ENCODE assay signal across 20 cellular contexts in the genomic region with DNA sequence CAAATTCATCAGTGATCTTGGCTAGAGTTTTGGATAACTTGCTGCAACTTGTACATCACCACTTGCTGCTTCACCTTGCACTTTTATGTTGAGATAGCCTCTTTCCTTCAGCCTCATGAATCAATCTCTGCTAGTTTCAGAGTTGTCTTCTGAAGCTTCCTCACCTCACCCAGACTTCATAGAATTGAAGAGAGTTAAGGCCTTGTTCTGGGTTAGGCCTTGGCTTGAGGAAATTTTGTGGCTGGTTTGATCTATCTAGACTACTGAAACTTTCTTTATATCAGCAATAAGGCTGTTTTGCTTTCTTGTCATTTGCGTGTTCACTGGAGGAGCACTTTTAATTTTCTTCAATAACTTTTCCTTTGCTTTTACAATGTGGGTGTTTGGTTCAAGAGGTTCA. TPM values are rescaled to one million over a fixed set of nuclear protein-coding genes. Genes with fewer than 3 reads are reported as not detected.
DNase-seq lines count a peak whose midpoint lies in the region; ATAC-seq, FAIRE-seq and TF ChIP-seq lines count a peak whose summit lies in the region.
"Had no signal": no experiment of that assay in that cellular context is flagged by ENCODE, and none has a peak within 500 bp of the region (broad histone marks: within the 10 kb centered on the region; RNA-seq: fewer than 3 reads in every experiment).

No MANE protein-coding gene starts in this region.

- in situ Hi-C loops in GM12878 (cut with MboI) = no loop called here

- no peaks in the 10 kb centered on the region for H3K36me3 Mint-ChIP-seq in activated T-cell treated with anti-CD3 and anti-CD28 coated beads, Interleukin-2, amount 50 U/mL, for 24 hours (ENCODE audit: low read depth)
- H3K36me3 Mint-ChIP-seq in activated T-cell treated with anti-CD3 and anti-CD28 coated beads, Interleukin-2, amount 50 U/mL, for 4 hours (ENCODE audit: insufficient read depth) = peaks cover 2% of the 10 kb centered on the region
- H3K36me3 Mint-ChIP-seq in naive thymus-derived CD8-positive, alpha-beta T cell = no peaks in the 10 kb centered on the region

- peaks cover 23% of the 10 kb centered on the region for H3K4me1 Mint-ChIP-seq in activated T-cell treated with anti-CD3 and anti-CD28 coated beads, Interleukin-2, amount 50 U/mL, for 24 hours (ENCODE audit: low read depth)
- peaks cover 14% of the 10 kb centered on the region for H3K4me1 Mint-ChIP-seq in activated T-cell treated with anti-CD3 and anti-CD28 coated beads, Interleukin-2, amount 50 U/mL, for 4 hours (ENCODE audit: low read depth)
- H3K4me1 Mint-ChIP-seq in naive thymus-derived CD8-positive, alpha-beta T cell = peaks cover 7 to 29% (median 27%) of the 10 kb centered on the region in 4 donors

- H3K4me3 ChIP-seq in DND-41 (ENCODE audit: low read depth in 1 of 2, low read length in 2 of 2) (no peak overlapping the region), GM12878 (no peak overlapping the region)
- H3K4me3 ChIP-seq: Peyer's patch, SJCRH30 had no signal

- RAD21 ChIA-PET in GM12878 (lab: Charles Lee; ENCODE audit: unreplicated experiment) = interaction anchor here (0.9 kb wide), 1 partner anchor 9 kb away, joined by 3 read pairs; no protein-coding TSS in a partner anchor

- H2AFZ ChIP-seq in DND-41 (ENCODE audit: low read depth, low read length) (no peak overlapping the region), GM12878 (ENCODE audit: control insufficient read depth, low read depth, low read length) (no peak overlapping the region)

- TF ChIP-seq CTCF in DND-41 (IDR thresholded peaks at IDR 0.05; ENCODE audit: borderline replicate concordance, extremely low read depth, low read length, poor library complexity, severe bottlenecking) (no peak), GM12878 (IDR thresholded peaks at IDR 0.05 in 2 of 3, conservative IDR thresholded peaks at IDR 0.05 in 1 of 3; ENCODE audit: control insufficient read depth in 2 of 3, extremely low read depth in 1 of 3, insufficient read depth in 1 of 3, low read depth in 3 of 3, low read length in 3 of 3) (no peak)

- DNase-seq in activated T-cell treated with anti-CD3 and anti-CD28 coated beads, Interleukin-2, amount 50 U/mL, for 24 hours = no peak
- no peak for DNase-seq in activated T-cell treated with anti-CD3 and anti-CD28 coated beads, Interleukin-2, amount 50 U/mL, for 4 hours
- DNase-seq in DND-41 (no peak), GM12878 (ENCODE audit: low read depth, low spot score) (no peak), NCI-H2107 (lab: John Stamatoyannopoulos, UW) (no peak)
- DNase-seq in naive thymus-derived CD8-positive, alpha-beta T cell = peak in 6 of 10 donors; percentile 13 to 64 (median 28)
- DNase-seq: H7, MV-4-11, NCI-H1105 treated with DMSO at 0.1 percent for 48 hours, NCI-H2029 treated with DMSO at 0.1 percent for 48 hours, NCI-H2171, NCI-H345, NCI-H524, NCI-H82, Peyer's patch, SJCRH30 had no signal

- no peak overlapping the region for H3K4me3 Mint-ChIP-seq in activated T-cell treated with anti-CD3 and anti-CD28 coated beads, Interleukin-2, amount 50 U/mL, for 24 hours
- H3K4me3 Mint-ChIP-seq in activated T-cell treated with anti-CD3 and anti-CD28 coated beads, Interleukin-2, amount 50 U/mL, for 4 hours = no peak overlapping the region
- H3K4me3 Mint-ChIP-seq in naive thymus-derived CD8-positive, alpha-beta T cell = peak overlapping the region in 9 of 10 donors; percentile 1 to 39 (median 19)
- H3K4me3 Mint-ChIP-seq: IgD-negative memory B cell had no signal

- H3K79me2 ChIP-seq in DND-41 (ENCODE audit: insufficient read depth, low read length) = no peaks in the 10 kb centered on the region
- no peaks in the 10 kb centered on the region; the same call in none of the 2 replicates for H3K79me2 ChIP-seq in GM12878 (ENCODE audit: control insufficient read depth, insufficient read depth, low read length)

- POLR2A ChIA-PET in GM12878 (lab: Charles Lee) = interaction anchor here (1.3 kb wide), 1 partner anchor 9 kb away, joined by 4 read pairs; no protein-coding TSS in a partner anchor
- POLR2A ChIA-PET in naive thymus-derived CD8-positive, alpha-beta T cell (lab: Charles Lee) = interaction anchor here (0.7 to 0.8 kb wide), 2 partner anchors 102 to 153 kb away, joined by 3 to 4 read pairs; no protein-coding TSS in a partner anchor

- no peak overlapping the region for H3K9ac ChIP-seq in DND-41 (ENCODE audit: low read depth, low read length)
- no peak overlapping the region for H3K9ac ChIP-seq in GM12878 (ENCODE audit: control insufficient read depth, insufficient read depth, low read length)

- H3K27me3 ChIP-seq in DND-41 (ENCODE audit: insufficient read depth, low read length, poor library complexity) (no peaks in the 10 kb centered on the region), GM12878 (replicated peaks in 1 of 2; ENCODE audit: control insufficient read depth in 2 of 2, insufficient read depth in 2 of 2, low read length in 1 of 2) (no peaks in the 10 kb centered on the region)
- H3K27me3 ChIP-seq: Peyer's patch, SJCRH30 had no signal

- TF ChIP-seq RAD21 in GM12878 (IDR thresholded peaks at IDR 0.05; ENCODE audit: insufficient read depth, low read depth, low read length) = no peak

- H3K27ac Mint-ChIP-seq in activated T-cell treated with anti-CD3 and anti-CD28 coated beads, Interleukin-2, amount 50 U/mL, for 24 hours = peak overlapping the region; percentile 11
- peak overlapping the region in 9 of 10 donors; percentile 10 to 87 (median 50) for H3K27ac Mint-ChIP-seq in naive thymus-derived CD8-positive, alpha-beta T cell
- H3K27ac Mint-ChIP-seq: IgD-negative memory B cell had no signal

- H3K4me1 ChIP-seq in DND-41 (ENCODE audit: insufficient read depth, low read length) = no peaks in the 10 kb centered on the region
- H3K4me1 ChIP-seq in GM12878 (ENCODE audit: control insufficient read depth, insufficient read depth, low read length) = no peaks in the 10 kb centered on the region; the same call in 1 of the 2 replicates
- H3K4me1 ChIP-seq: Peyer's patch, SJCRH30 had no signal

- H4K20me1 ChIP-seq in DND-41 (ENCODE audit: insufficient read depth, low read length) = no peaks in the 10 kb centered on the region
- no peaks in the 10 kb centered on the region for H4K20me1 ChIP-seq in GM12878 (ENCODE audit: control insufficient read depth, insufficient read depth)

- no TSS peak for BruUV-seq in GM12878 (replicated peaks; lab: Mats Ljungman, UMichigan)

- SMC1A ChIA-PET in GM12878 (lab: Charles Lee; ENCODE audit: uncharacterized antibody, unreplicated experiment) = interaction anchor here (1.2 kb wide), 1 partner anchor 59 kb away, joined by 6 read pairs; no protein-coding TSS in a partner anchor

- H3K36me3 ChIP-seq in DND-41 (ENCODE audit: insufficient read depth, low read length) (0 out of 2 replicates have a peak, but pooled peaks cover 4% of the 10 kb centered on the region), GM12878 (ENCODE audit: control insufficient read depth in 2 of 2, insufficient read depth in 2 of 2, low read length in 1 of 2) (no peaks in the 10 kb centered on the region)
- H3K36me3 ChIP-seq: Peyer's patch, SJCRH30 had no signal

- WGBS in GM12878 (ENCODE audit: insufficient coverage, insufficient replicate concordance, low lambda C conversion rate, missing lambda C conversion rate) = 95% methylated on average over 1 of the region's 1 CpG

- no peak for ATAC-seq in activated T-cell treated with anti-CD3 and anti-CD28 coated beads, Interleukin-2, amount 50 U/mL, for 4 hours
- peak; percentile 44; the same call in 1 of the 3 replicates for ATAC-seq in DND-41 (ENCODE audit: insufficient read depth, low read depth)
- ATAC-seq in GM12878 = peak; percentile 11; the same call in 2 of the 3 replicates
- peak; percentile 90 to 96 for ATAC-seq in naive thymus-derived CD8-positive, alpha-beta T cell
- ATAC-seq in HG03108 (IDR thresholded peaks at IDR 0.05; ENCODE audit: unreplicated experiment) = no peak

- CTCF ChIA-PET in GM12878 (lab: Yijun Ruan, JAX) = interaction anchor here (1.2 kb wide), 1 partner anchor 10 kb away, joined by 3 read pairs; no protein-coding TSS in a partner anchor

- no peaks in the 10 kb centered on the region for H3K9me3 Mint-ChIP-seq in activated T-cell treated with anti-CD3 and anti-CD28 coated beads, Interleukin-2, amount 50 U/mL, for 24 hours
- no peaks in the 10 kb centered on the region for H3K9me3 Mint-ChIP-seq in activated T-cell treated with anti-CD3 and anti-CD28 coated beads, Interleukin-2, amount 50 U/mL, for 4 hours
- peaks cover 0 to 4% (median 0%) of the 10 kb centered on the region in 9 donors for H3K9me3 Mint-ChIP-seq in naive thymus-derived CD8-positive, alpha-beta T cell

- H3K9me3 ChIP-seq in DND-41 (ENCODE audit: insufficient read depth, low read length, severe bottlenecking) (peaks cover 4% of the 10 kb centered on the region), GM12878 (replicated peaks; ENCODE audit: control insufficient read depth, insufficient read depth, low read length) (peaks cover 5% of the 10 kb centered on the region; the same call in 2 of the 3 replicates)
- H3K9me3 ChIP-seq: Peyer's patch, SJCRH30 had no signal

- H3K27me3 Mint-ChIP-seq in activated T-cell treated with anti-CD3 and anti-CD28 coated beads, Interleukin-2, amount 50 U/mL, for 24 hours = no peaks in the 10 kb centered on the region
- H3K27me3 Mint-ChIP-seq in activated T-cell treated with anti-CD3 and anti-CD28 coated beads, Interleukin-2, amount 50 U/mL, for 4 hours (ENCODE audit: low read depth) = no peaks in the 10 kb centered on the region
- no peaks in the 10 kb centered on the region for H3K27me3 Mint-ChIP-seq in naive thymus-derived CD8-positive, alpha-beta T cell
- H3K27me3 Mint-ChIP-seq: IgD-negative memory B cell had no signal

- H3K4me2 ChIP-seq in DND-41 (ENCODE audit: insufficient read depth, low read length) (no peak overlapping the region), GM12878 (ENCODE audit: control insufficient read depth, insufficient read depth) (no peak overlapping the region)

- FAIRE-seq in GM12878 (lab: Jason Lieb, UNC) = no peak
- FAIRE-seq: A204.1 had no signal

- no peak for TF ChIP-seq POLR2A in GM12878 (IDR thresholded peaks at IDR 0.05; ENCODE audit: low read depth, low read length)

- TF ChIP-seq EP300 in GM12878 (IDR thresholded peaks at IDR 0.05; ENCODE audit: borderline replicate concordance in 1 of 2, control insufficient read depth in 1 of 2, low read depth in 2 of 2, low read length in 2 of 2) = no peak

- H3K27ac ChIP-seq in DND-41 (ENCODE audit: low read length) (no peak overlapping the region), GM12878 (ENCODE audit: control insufficient read depth, insufficient read depth) (no peak overlapping the region)
- H3K27ac ChIP-seq: C4-2B, Peyer's patch, SJCRH30 had no signal

- intact Hi-C loops in GM12878 (cut with micrococcal nuclease; ENCODE audit: unreplicated experiment) = no loop called here

RNA-seq across cellular contexts. Expression of a gene that starts 12.8 kb away (rescaled TPM):
- 1 to 10 TPM; 5.1 to 7.4 (median 7.3) TPM for total RNA-seq in activated T-cell treated with anti-CD3 and anti-CD28 coated beads, Interleukin-2, amount 50 U/mL, for 4 hours
- 175 and 181 TPM in 2 replicates for total RNA-seq in GM12878 (2013; cell fraction: nucleolus; rRNA removed)
- total RNA-seq in GM12878 (2014; rRNA removed) = 9.1 and 11.3 TPM in 2 replicates
- 16.9 and 19.1 TPM in 2 replicates for total RNA-seq in GM12878 (2014; rRNA removed; fragmentation: Illumina TruSeq; extraction: Trizol)
- total RNA-seq in GM12878 (2021) = 13.7 and 16.0 TPM in 2 replicates
- 3.4 TPM for polyA plus RNA-seq in GM12878 (2011; ENCODE audit: low read depth)
- 9.7 and 15.3 TPM in 2 replicates for polyA plus RNA-seq in GM12878 (2011; rRNA removed)
- polyA plus RNA-seq in GM12878 (2011; cell fraction: cytosol; rRNA removed) = 3.0 and 4.5 TPM in 2 replicates
- polyA plus RNA-seq in GM12878 (2011; cell fraction: nucleus; rRNA removed) = 14.7 and 15.0 TPM in 2 replicates
- polyA plus RNA-seq in GM12878 (2012) = 3.9 and 4.5 TPM in 2 replicates
- polyA plus RNA-seq in GM12878 (2014; fragmentation: Illumina TruSeq; extraction: Trizol) = 8.1 and 9.0 TPM in 2 replicates
- polyA plus RNA-seq in GM12878 (2014; fragmentation: Nextera tagmentation; extraction: Ambion mirVana) = 1 to 10 TPM; 4.4 to 9.5 TPM
- 3.7 and 5.2 TPM in 2 replicates for polyA plus RNA-seq in GM12878 (2014; rRNA removed)
- 10 to 100 TPM; 11.7 to 17.7 TPM for polyA plus RNA-seq in GM12878 (2016; fragmentation: Nextera tagmentation; extraction: Ambion mirVana)
- 24.9 and 39.0 TPM in 2 replicates for polyA minus RNA-seq in GM12878 (2011; rRNA and poly(A)+ RNA removed)
- 9.6 and 11.4 TPM in 2 replicates for polyA minus RNA-seq in GM12878 (2011; cell fraction: cytosol; rRNA and poly(A)+ RNA removed)
- 33.2 and 36.8 TPM in 2 replicates for polyA minus RNA-seq in GM12878 (2011; cell fraction: nucleus; rRNA and poly(A)+ RNA removed)
- total RNA-seq in naive thymus-derived CD8-positive, alpha-beta T cell = 10 to 100 TPM; 11.4 to 13.8 TPM
- 10 to 100 TPM in 1 of 3 donors, 1 to 10 TPM in 2; 8.8 to 15.0 (median 8.9) TPM for polyA plus RNA-seq in naive thymus-derived CD8-positive, alpha-beta T cell

Comparison
In these comparisons a context has a peak if more than half of its experiments do, and no peak if none do; other contexts are left out.
1. DNase-seq: peak in naive thymus-derived CD8-positive, alpha-beta T cell (6 of 10); none in activated T-cell treated with anti-CD3 and anti-CD28 coated beads, Interleukin-2, amount 50 U/mL, for 24 hours (single experiment), activated T-cell treated with anti-CD3 and anti-CD28 coated beads, Interleukin-2, amount 50 U/mL, for 4 hours (single experiment), DND-41 (single experiment), GM12878 (single experiment) and NCI-H2107 (single experiment).
2. H3K4me3 Mint-ChIP-seq: peak in naive thymus-derived CD8-positive, alpha-beta T cell (9 of 10); none in activated T-cell treated with anti-CD3 and anti-CD28 coated beads, Interleukin-2, amount 50 U/mL, for 24 hours (single experiment) and activated T-cell treated with anti-CD3 and anti-CD28 coated beads, Interleukin-2, amount 50 U/mL, for 4 hours (single experiment).
3. ATAC-seq: peak in DND-41 (single experiment), GM12878 (single experiment) and naive thymus-derived CD8-positive, alpha-beta T cell (2 of 2); none in activated T-cell treated with anti-CD3 and anti-CD28 coated beads, Interleukin-2, amount 50 U/mL, for 4 hours (0 of 2) and HG03108 (single experiment).